21 cellular contexts compared by ENCODE assay signal in genomic region chr19:46125447-46125846, GRCh38. TPM values are rescaled to one million over a fixed set of nuclear protein-coding genes. Genes with fewer than 3 reads are reported as not detected.
"Had no signal": no experiment of that assay in that cellular context is flagged by ENCODE, and none has a peak within 500 bp of the region (broad histone marks: within the 10 kb centered on the region; RNA-seq: fewer than 3 reads in every experiment).

No MANE protein-coding gene starts in this region.

- H3K79me2 ChIP-seq: parathyroid adenoma had no signal

- DNase-seq: activated CD4-positive, alpha-beta T cell treated with anti-CD3 and anti-CD28 coated beads, Interleukin-2, amount 50 U/mL, for 48 hours; activated CD8-positive, alpha-beta memory T cell treated with anti-CD3 and anti-CD28 coated beads, Interleukin-2, amount 10 ng/mL, durations not matched to agents 7 days and 5 days; activated naive CD4-positive, alpha-beta T cell treated with Interleukin-2 at 50 U/mL for 16 hours; anterior cingulate cortex; cerebellar nuclear complex; cortex of kidney; effector CD4-positive, alpha-beta T cell; heart right ventricle; kidney glomerular epithelial cell; sigmoid colon; stimulated activated naive B cell treated with anti-CD40 and anti-IgM and Interleukin-4, amounts not matched to agents 10 μg/mL and 1 μg/mL and 100 μg/mL, for 72 hours; SW 1271; T-helper 2 cell; WERI-Rb-1 had no signal

- H3K27me3 ChIP-seq: sigmoid colon had no signal

- H3K9me3 ChIP-seq: gastroesophageal sphincter, heart right ventricle, sigmoid colon had no signal

- H3K4me1 ChIP-seq: gastroesophageal sphincter, parathyroid adenoma, sigmoid colon had no signal

- H3K9ac ChIP-seq: parathyroid adenoma had no signal

- H3K27ac ChIP-seq: brain microvascular endothelial cell, gastroesophageal sphincter, heart right ventricle, parathyroid adenoma, sigmoid colon, WERI-Rb-1 had no signal

- H3K4me3 ChIP-seq: gastroesophageal sphincter, heart right ventricle, sigmoid colon had no signal

- H2AFZ ChIP-seq: parathyroid adenoma had no signal

- H3K36me3 ChIP-seq: brain microvascular endothelial cell, gastroesophageal sphincter, heart right ventricle, sigmoid colon, WERI-Rb-1 had no signal

RNA-seq across cellular contexts. Expression of gene IGFL3, which starts 1.0 kb away (rescaled TPM):
- total RNA-seq: activated CD8-positive, alpha-beta memory T cell treated with anti-CD3 and anti-CD28 coated beads, Interleukin-2, amount 10 ng/mL, durations not matched to agents 7 days and 5 days; gastroesophageal sphincter; heart right ventricle; liver; natural killer cell treated with Interleukin-12 subunit alpha and Interleukin-12 subunit beta and Interleukin-15 and Interleukin-18, amount 100 ng/mL, for 72 hours; sigmoid colon; urinary bladder had no signal
- polyA plus RNA-seq: esophagus, heart right ventricle, liver, sigmoid colon, urinary bladder had no signal

RNA-seq across cellular contexts. Expression of gene IGFL2, which starts 22.6 kb away (rescaled TPM):
- total RNA-seq: activated CD8-positive, alpha-beta memory T cell treated with anti-CD3 and anti-CD28 coated beads, Interleukin-2, amount 10 ng/mL, durations not matched to agents 7 days and 5 days; gastroesophageal sphincter; natural killer cell treated with Interleukin-12 subunit alpha and Interleukin-12 subunit beta and Interleukin-15 and Interleukin-18, amount 100 ng/mL, for 72 hours; urinary bladder had no signal
- polyA plus RNA-seq: heart right ventricle, liver, urinary bladder had no signal
